In the genomic region with DNA sequence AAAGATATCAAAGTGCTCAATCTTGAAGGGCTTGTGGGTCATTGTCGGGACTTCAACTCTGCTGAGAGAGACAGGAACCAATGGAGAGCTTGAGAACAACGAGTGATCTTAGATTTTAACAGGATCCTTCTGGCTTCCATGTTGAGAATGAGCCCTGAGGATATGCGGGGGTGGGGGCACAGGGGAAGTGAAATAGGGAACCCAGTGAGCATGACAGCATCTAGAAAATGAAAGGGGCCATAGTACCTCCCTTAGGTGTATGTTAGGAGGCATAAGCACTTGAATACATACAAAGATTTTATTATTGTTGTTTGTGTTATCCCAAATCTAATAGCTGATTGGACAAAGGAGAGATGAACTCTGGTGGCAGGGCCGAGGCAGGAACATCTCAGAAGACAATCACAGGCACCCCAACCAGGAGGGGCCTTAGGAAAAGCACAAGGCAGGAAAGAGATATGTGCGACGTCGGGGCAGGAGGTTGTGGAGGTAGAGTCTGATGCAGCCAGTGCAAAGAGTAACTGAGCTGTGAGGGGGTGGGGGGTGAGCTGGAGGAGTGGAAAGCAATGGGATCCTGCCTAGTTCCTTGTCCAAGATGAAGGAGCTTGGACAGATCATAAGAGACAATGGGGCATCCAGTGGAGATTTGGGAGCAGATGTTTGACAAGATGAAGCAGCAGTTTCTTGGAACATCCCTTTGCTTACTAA, we compare ENCODE assay signal across 17 cellular contexts. TPM values are rescaled to one million over a fixed set of nuclear protein-coding genes. Genes with fewer than 3 reads are reported as not detected.
DNase-seq lines count a peak whose midpoint lies in the region; ATAC-seq and TF ChIP-seq lines count a peak whose summit lies in the region.
"Had no signal": no experiment of that assay in that cellular context is flagged by ENCODE, and none has a peak within 500 bp of the region (broad histone marks: within the 10 kb centered on the region; RNA-seq: fewer than 3 reads in every experiment).

No MANE protein-coding gene starts in this region.

- ATAC-seq in activated CD8-positive, alpha-beta memory T cell treated with anti-CD3 and anti-CD28 coated beads, Interleukin-2, amount 10 ng/mL, durations not matched to agents 7 days and 5 days: no peak
- ATAC-seq in stimulated activated naive B cell treated with anti-CD40 and anti-IgM and Interleukin-4, amounts not matched to agents 10 μg/mL and 1 μg/mL and 100 μg/mL, for 72 hours (replicated peaks): peak; percentile 92 to 98
- no peak for ATAC-seq in Right ventricle myocardium superior (ENCODE audit: poor library complexity)

- no peaks in the 10 kb centered on the region for H3K9me3 Mint-ChIP-seq in activated CD8-positive, alpha-beta memory T cell treated with anti-CD3 and anti-CD28 coated beads, Interleukin-2, amount 10 ng/mL, durations not matched to agents 7 days and 5 days (ENCODE audit: low read depth)
- peaks cover 3 to 4% of the 10 kb centered on the region in 2 donors for H3K9me3 Mint-ChIP-seq in stimulated activated naive B cell treated with anti-CD40 and anti-IgM and Interleukin-4, amounts not matched to agents 10 μg/mL and 1 μg/mL and 100 μg/mL, for 72 hours
- no peaks in the 10 kb centered on the region for H3K9me3 Mint-ChIP-seq in T-helper 2 cell treated with Interferon-gamma antibody and Interleukin-4, amounts not matched to agents 5 μg/mL and 100 μg/mL, for 36 hours

- no peaks in the 10 kb centered on the region for H3K36me3 Mint-ChIP-seq in activated CD8-positive, alpha-beta memory T cell treated with anti-CD3 and anti-CD28 coated beads, Interleukin-2, amount 10 ng/mL, durations not matched to agents 7 days and 5 days
- no peaks in the 10 kb centered on the region for H3K36me3 Mint-ChIP-seq in stimulated activated naive B cell treated with anti-CD40 and anti-IgM and Interleukin-4, amounts not matched to agents 10 μg/mL and 1 μg/mL and 100 μg/mL, for 72 hours
- H3K36me3 Mint-ChIP-seq in T-helper 2 cell treated with Interferon-gamma antibody and Interleukin-4, amounts not matched to agents 5 μg/mL and 100 μg/mL, for 36 hours (ENCODE audit: low read depth): no peaks in the 10 kb centered on the region

- no peak overlapping the region for H3K27ac ChIP-seq in coronary artery

- no peak overlapping the region for H3K4me3 ChIP-seq in coronary artery

- no peak overlapping the region for H3K27ac Mint-ChIP-seq in activated CD8-positive, alpha-beta memory T cell treated with anti-CD3 and anti-CD28 coated beads, Interleukin-2, amount 10 ng/mL, durations not matched to agents 7 days and 5 days
- H3K27ac Mint-ChIP-seq in stimulated activated naive B cell treated with anti-CD40 and anti-IgM and Interleukin-4, amounts not matched to agents 10 μg/mL and 1 μg/mL and 100 μg/mL, for 72 hours: peak overlapping the region; percentile 65
- H3K27ac Mint-ChIP-seq in T-helper 2 cell treated with Interferon-gamma antibody and Interleukin-4, amounts not matched to agents 5 μg/mL and 100 μg/mL, for 36 hours: no peak overlapping the region

- H3K4me1 Mint-ChIP-seq in activated CD8-positive, alpha-beta memory T cell treated with anti-CD3 and anti-CD28 coated beads, Interleukin-2, amount 10 ng/mL, durations not matched to agents 7 days and 5 days: peaks cover 6% of the 10 kb centered on the region
- peaks cover 16 to 17% of the 10 kb centered on the region in 2 donors for H3K4me1 Mint-ChIP-seq in stimulated activated naive B cell treated with anti-CD40 and anti-IgM and Interleukin-4, amounts not matched to agents 10 μg/mL and 1 μg/mL and 100 μg/mL, for 72 hours
- peaks cover 7% of the 10 kb centered on the region for H3K4me1 Mint-ChIP-seq in T-helper 2 cell treated with Interferon-gamma antibody and Interleukin-4, amounts not matched to agents 5 μg/mL and 100 μg/mL, for 36 hours (ENCODE audit: low read depth)

- CTCF ChIA-PET in activated CD8-positive, alpha-beta memory T cell treated with anti-CD3 and anti-CD28 coated beads, Interleukin-2, amount 10 ng/mL, durations not matched to agents 7 days and 5 days (lab: Charles Lee): no interaction called here

- H3K4me3 Mint-ChIP-seq in activated CD8-positive, alpha-beta memory T cell treated with anti-CD3 and anti-CD28 coated beads, Interleukin-2, amount 10 ng/mL, durations not matched to agents 7 days and 5 days: no peak overlapping the region
- H3K4me3 Mint-ChIP-seq in stimulated activated naive B cell treated with anti-CD40 and anti-IgM and Interleukin-4, amounts not matched to agents 10 μg/mL and 1 μg/mL and 100 μg/mL, for 72 hours: peak overlapping the region in 1 of 2 donors; percentile 50
- H3K4me3 Mint-ChIP-seq in T-helper 2 cell treated with Interferon-gamma antibody and Interleukin-4, amounts not matched to agents 5 μg/mL and 100 μg/mL, for 36 hours: no peak overlapping the region

- intact Hi-C loops in Right ventricle myocardium superior (cut with DNase I): no loop called here

- TF ChIP-seq CTCF in coronary artery (IDR thresholded peaks at IDR 0.05): no peak

- H3K27me3 Mint-ChIP-seq in activated CD8-positive, alpha-beta memory T cell treated with anti-CD3 and anti-CD28 coated beads, Interleukin-2, amount 10 ng/mL, durations not matched to agents 7 days and 5 days: no peaks in the 10 kb centered on the region
- H3K27me3 Mint-ChIP-seq in stimulated activated naive B cell treated with anti-CD40 and anti-IgM and Interleukin-4, amounts not matched to agents 10 μg/mL and 1 μg/mL and 100 μg/mL, for 72 hours: peaks cover 0 to 6% of the 10 kb centered on the region in 2 donors
- peaks cover 6% of the 10 kb centered on the region for H3K27me3 Mint-ChIP-seq in T-helper 2 cell treated with Interferon-gamma antibody and Interleukin-4, amounts not matched to agents 5 μg/mL and 100 μg/mL, for 36 hours (ENCODE audit: low read depth)

- peak; percentile 25 for DNase-seq in activated CD8-positive, alpha-beta memory T cell treated with anti-CD3 and anti-CD28 coated beads, Interleukin-2, amount 50 U/mL, for 48 hours
- no peak for DNase-seq in activated CD8-positive, alpha-beta memory T cell treated with anti-CD3 and anti-CD28 coated beads, Interleukin-2, amount 10 ng/mL, durations not matched to agents 7 days and 5 days
- DNase-seq in NOMO-1 treated with DMSO at 0.1 percent for 48 hours (lab: John Stamatoyannopoulos, UW; ENCODE audit: unreplicated experiment): peak; percentile 66
- DNase-seq in coronary artery (ENCODE audit: low spot score): peak; percentile 47
- peak; percentile 15 for DNase-seq in stimulated activated naive B cell treated with anti-CD40 and anti-IgM and Interleukin-4, amounts not matched to agents 10 μg/mL and 1 μg/mL and 100 μg/mL, for 72 hours
- no peak for DNase-seq in Right ventricle myocardium superior
- DNase-seq in T-helper 2 cell treated with Interferon-gamma antibody and Interleukin-4, amounts not matched to agents 5 μg/mL and 100 μg/mL, for 36 hours (ENCODE audit: low spot score): no peak
- no peak for DNase-seq in NCI-H1105 treated with DMSO at 0.1 percent for 48 hours (lab: John Stamatoyannopoulos, UW)
- DNase-seq: 8988T, Caco-2, Kasumi-1, NCI-H1048, NCI-H226, RPMI8226 had no signal

RNA-seq across cellular contexts. Expression of a gene that starts 10.4 kb away (rescaled TPM):
- total RNA-seq in activated CD8-positive, alpha-beta memory T cell treated with anti-CD3 and anti-CD28 coated beads, Interleukin-2, amount 10 ng/mL, durations not matched to agents 7 days and 5 days: not detected
- total RNA-seq in Right ventricle myocardium superior: not detected
- total RNA-seq: Caco-2, H1, OCI-LY7, SK-MEL-5 had no signal

Comparison
In these comparisons a context has a peak if more than half of its experiments do, and no peak if none do; other contexts are left out.
1. DNase-seq: peak in activated CD8-positive, alpha-beta memory T cell treated with anti-CD3 and anti-CD28 coated beads, Interleukin-2, amount 50 U/mL, for 48 hours (single experiment), NOMO-1 treated with DMSO at 0.1 percent for 48 hours (single experiment), coronary artery (single experiment) and stimulated activated naive B cell treated with anti-CD40 and anti-IgM and Interleukin-4, amounts not matched to agents 10 μg/mL and 1 μg/mL and 100 μg/mL, for 72 hours (single experiment); none in activated CD8-positive, alpha-beta memory T cell treated with anti-CD3 and anti-CD28 coated beads, Interleukin-2, amount 10 ng/mL, durations not matched to agents 7 days and 5 days (single experiment), Right ventricle myocardium superior (single experiment), T-helper 2 cell treated with Interferon-gamma antibody and Interleukin-4, amounts not matched to agents 5 μg/mL and 100 μg/mL, for 36 hours (single experiment) and NCI-H1105 treated with DMSO at 0.1 percent for 48 hours (single experiment).
2. ATAC-seq: peak in stimulated activated naive B cell treated with anti-CD40 and anti-IgM and Interleukin-4, amounts not matched to agents 10 μg/mL and 1 μg/mL and 100 μg/mL, for 72 hours (2 of 2); none in activated CD8-positive, alpha-beta memory T cell treated with anti-CD3 and anti-CD28 coated beads, Interleukin-2, amount 10 ng/mL, durations not matched to agents 7 days and 5 days (single experiment) and Right ventricle myocardium superior (single experiment).